ENCODE assay signal across 25 cellular contexts in genomic region chr20:57819981-57820380, GRCh38.
"Had no signal": no experiment of that assay in that cellular context is flagged by ENCODE, and none has a peak within 500 bp of the region (broad histone marks: within the 10 kb centered on the region; RNA-seq: fewer than 3 reads in every experiment).

No MANE protein-coding gene starts in this region.

- H3K4me1 ChIP-seq: left ventricle myocardium inferior, parathyroid adenoma, prostate gland, spleen, tibial nerve, uterus had no signal

- ATAC-seq: right cardiac atrium; sciatic nerve; stimulated activated effector memory CD8-positive, alpha-beta T cell treated with anti-CD3 and anti-CD28 coated beads, Interleukin-12 subunit alpha, Interleukin-12 subunit beta, amount 100 ng/mL, for 72 hours; stimulated activated naive CD8-positive, alpha-beta T cell treated with anti-CD3 and anti-CD28 coated beads, Interleukin-15, amount 100 ng/mL, for 72 hours had no signal

- H3K27me3 ChIP-seq: uterus had no signal

- FAIRE-seq: islet of Langerhans, small intestine had no signal

- H3K9me3 ChIP-seq: left ventricle myocardium inferior, prostate gland, spleen, tibial nerve, uterus had no signal

- H3K4me1 Mint-ChIP-seq: immature natural killer cell; naive B cell; stimulated activated effector memory CD8-positive, alpha-beta T cell treated with anti-CD3 and anti-CD28 coated beads, Interleukin-12 subunit alpha, Interleukin-12 subunit beta, amount 100 ng/mL, for 72 hours; stimulated activated naive CD8-positive, alpha-beta T cell treated with anti-CD3 and anti-CD28 coated beads, Interleukin-15, amount 100 ng/mL, for 72 hours had no signal

- H3K27ac ChIP-seq: left ventricle myocardium inferior, parathyroid adenoma, prostate gland, spleen, tibial nerve, uterus had no signal

- H3K36me3 ChIP-seq: left ventricle myocardium inferior, prostate gland, spleen, tibial nerve, uterus had no signal

- H3K4me3 Mint-ChIP-seq: immature natural killer cell; mesothelial cell of epicardium; naive B cell; natural killer cell treated with Interleukin-12 subunit alpha and Interleukin-12 subunit beta and Interleukin-15 and Interleukin-18, amount 100 ng/mL, for 72 hours; stimulated activated effector memory CD8-positive, alpha-beta T cell treated with anti-CD3 and anti-CD28 coated beads, Interleukin-12 subunit alpha, Interleukin-12 subunit beta, amount 100 ng/mL, for 72 hours; stimulated activated naive CD8-positive, alpha-beta T cell treated with anti-CD3 and anti-CD28 coated beads, Interleukin-15, amount 100 ng/mL, for 72 hours; type B pancreatic cell had no signal

- H3K27ac Mint-ChIP-seq: immature natural killer cell; mesothelial cell of epicardium; naive B cell; natural killer cell treated with Interleukin-12 subunit alpha and Interleukin-12 subunit beta and Interleukin-15 and Interleukin-18, amount 100 ng/mL, for 72 hours; stimulated activated effector memory CD8-positive, alpha-beta T cell treated with anti-CD3 and anti-CD28 coated beads, Interleukin-12 subunit alpha, Interleukin-12 subunit beta, amount 100 ng/mL, for 72 hours; type B pancreatic cell had no signal

- H3K4me3 ChIP-seq: left ventricle myocardium inferior, lung, prostate gland, spleen, tibial nerve, uterus had no signal

- DNase-seq: hypothalamus; immature natural killer cell; left ventricle myocardium inferior; mesendoderm; naive B cell; nucleus accumbens; retina; right cardiac atrium; small intestine; spleen; stimulated activated CD4-positive, alpha-beta T cell treated with anti-CD3 and anti-CD28 coated beads, Interleukin-4, amount 100 ng/mL, for 24 hours; stimulated activated naive CD4-positive, alpha-beta T cell treated with Interleukin-2 at 50 U/mL for 16 hours; stimulated activated naive CD8-positive, alpha-beta T cell treated with anti-CD3 and anti-CD28 coated beads, Interleukin-15, amount 100 ng/mL, for 72 hours; substantia nigra; uterus had no signal

- H3K36me3 Mint-ChIP-seq: immature natural killer cell; mesothelial cell of epicardium; natural killer cell treated with Interleukin-12 subunit alpha and Interleukin-12 subunit beta and Interleukin-15 and Interleukin-18, amount 100 ng/mL, for 72 hours; stimulated activated effector memory CD8-positive, alpha-beta T cell treated with anti-CD3 and anti-CD28 coated beads, Interleukin-12 subunit alpha, Interleukin-12 subunit beta, amount 100 ng/mL, for 72 hours; type B pancreatic cell had no signal

- H3K9me3 Mint-ChIP-seq: immature natural killer cell; mesothelial cell of epicardium; naive B cell; natural killer cell treated with Interleukin-12 subunit alpha and Interleukin-12 subunit beta and Interleukin-15 and Interleukin-18, amount 100 ng/mL, for 72 hours; stimulated activated effector memory CD8-positive, alpha-beta T cell treated with anti-CD3 and anti-CD28 coated beads, Interleukin-12 subunit alpha, Interleukin-12 subunit beta, amount 100 ng/mL, for 72 hours; stimulated activated naive CD8-positive, alpha-beta T cell treated with anti-CD3 and anti-CD28 coated beads, Interleukin-15, amount 100 ng/mL, for 72 hours; type B pancreatic cell had no signal
